In the genomic region with DNA sequence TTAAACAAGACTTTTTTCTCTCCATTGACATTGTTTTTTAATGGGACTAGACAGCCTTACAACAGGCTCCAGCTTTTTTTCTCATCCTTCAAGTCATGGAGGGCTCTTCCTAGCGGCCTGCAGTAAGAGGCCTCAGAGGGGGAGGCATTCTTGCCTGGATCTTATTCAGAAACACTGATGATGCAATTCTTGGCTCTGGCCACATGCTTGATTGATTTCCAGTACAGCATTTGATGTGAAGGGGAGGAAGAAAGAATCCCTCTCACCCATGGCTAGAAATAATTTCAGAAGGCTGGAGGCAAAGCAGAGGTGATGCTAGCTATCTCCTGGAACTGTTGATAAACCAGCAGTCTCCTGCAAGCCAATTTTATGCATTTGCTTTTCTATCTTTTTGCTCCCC, we compare ENCODE assay signal across 17 cellular contexts.
A peak's percentile ranks its signal among the peaks of the same experiment; 100 is the strongest.
DNase-seq lines count a peak whose midpoint lies in the region; ATAC-seq and TF ChIP-seq lines count a peak whose summit lies in the region.
"Had no signal": no experiment of that assay in that cellular context is flagged by ENCODE, and none has a peak within 500 bp of the region (broad histone marks: within the 10 kb centered on the region; RNA-seq: fewer than 3 reads in every experiment).

No MANE protein-coding gene starts in this region.

- intact Hi-C loops in upper lobe of right lung (cut with DNase I): no loop called here

- peaks cover 0 to 7% (median 0%) of the 10 kb centered on the region in 4 donors for H3K9me3 ChIP-seq in tibial nerve
- H3K9me3 ChIP-seq in upper lobe of right lung: no peaks in the 10 kb centered on the region

- TF ChIP-seq CTCF in choroid plexus epithelial cell (conservative IDR thresholded peaks at IDR 0.05; ENCODE audit: low read depth, low read length) (no peak), tibial nerve (IDR thresholded peaks at IDR 0.05) (no peak), upper lobe of right lung (IDR thresholded peaks at IDR 0.05) (no peak)

- TF ChIP-seq EP300 in tibial nerve (IDR thresholded peaks at IDR 0.05): no peak

- peak overlapping the region in 3 of 4 donors; percentile 16 to 60 (median 21) for H3K27ac ChIP-seq in tibial nerve
- H3K27ac ChIP-seq in upper lobe of right lung: no peak overlapping the region
- H3K27ac ChIP-seq: VCaP had no signal

- H3K27me3 ChIP-seq in tibial nerve: no peaks in the 10 kb centered on the region
- no peaks in the 10 kb centered on the region for H3K27me3 ChIP-seq in upper lobe of right lung
- H3K27me3 ChIP-seq: heart right ventricle had no signal

- H3K4me3 ChIP-seq in choroid plexus epithelial cell (ENCODE audit: low read depth, low read length): no peak overlapping the region
- no peak overlapping the region for H3K4me3 ChIP-seq in tibial nerve
- H3K4me3 ChIP-seq in upper lobe of right lung: no peak overlapping the region
- H3K4me3 ChIP-seq: heart right ventricle had no signal

- DNase-seq in NCI-H82 (lab: John Stamatoyannopoulos, UW): peak; percentile 8
- DNase-seq in NCI-H82 treated with DMSO at 0.1 percent for 48 hours (lab: John Stamatoyannopoulos, UW; ENCODE audit: unreplicated experiment): no peak
- DNase-seq in choroid plexus epithelial cell (ENCODE audit: low read depth): peak; percentile 79
- DNase-seq in kidney tubule cell (ENCODE audit: low spot score): peak; percentile 62
- DNase-seq in tibial nerve (ENCODE audit: low spot score in 2 of 2): peak in 1 of 2 donors; percentile 16
- DNase-seq in H4 (ENCODE audit: low spot score): no peak
- no peak for DNase-seq in upper lobe of right lung
- DNase-seq: activated naive CD4-positive, alpha-beta T cell treated with anti-CD3 and anti-CD28 coated beads, Interleukin-2, amount 10 ng/mL, durations not matched to agents 7 days and 5 days; heart right ventricle; naive B cell; NCI-H187; NCI-H526; stimulated activated CD4-positive, alpha-beta T cell treated with anti-CD3 and anti-CD28 coated beads, Interleukin-2, amount 100 ng/mL, for 48 hours had no signal

- ATAC-seq in upper lobe of right lung: no peak
- no peak for ATAC-seq in GM21528 (IDR thresholded peaks at IDR 0.05; ENCODE audit: low FRiP score, unreplicated experiment)
- ATAC-seq: left lobe of liver, Panc1 had no signal

- H3K4me1 ChIP-seq in tibial nerve (peaks cover 0 to 21% (median 11%) of the 10 kb centered on the region in 4 donors), upper lobe of right lung (no peaks in the 10 kb centered on the region)

- WGBS in tibial nerve, 2 donors: 12 to 26% methylated on average over 1 of the region's 1 CpG

- no peaks in the 10 kb centered on the region for H3K36me3 ChIP-seq in tibial nerve
- H3K36me3 ChIP-seq in upper lobe of right lung: no peaks in the 10 kb centered on the region
- H3K36me3 ChIP-seq: heart right ventricle had no signal

- no peak for TF ChIP-seq POLR2A in tibial nerve (IDR thresholded peaks at IDR 0.05)

Comparison
In these comparisons a context has a peak if more than half of its experiments do, and no peak if none do; other contexts are left out.
1. DNase-seq: peak in NCI-H82 (single experiment), choroid plexus epithelial cell (single experiment) and kidney tubule cell (single experiment); none in NCI-H82 treated with DMSO at 0.1 percent for 48 hours (single experiment), H4 (single experiment) and upper lobe of right lung (single experiment).